In the genomic region with DNA sequence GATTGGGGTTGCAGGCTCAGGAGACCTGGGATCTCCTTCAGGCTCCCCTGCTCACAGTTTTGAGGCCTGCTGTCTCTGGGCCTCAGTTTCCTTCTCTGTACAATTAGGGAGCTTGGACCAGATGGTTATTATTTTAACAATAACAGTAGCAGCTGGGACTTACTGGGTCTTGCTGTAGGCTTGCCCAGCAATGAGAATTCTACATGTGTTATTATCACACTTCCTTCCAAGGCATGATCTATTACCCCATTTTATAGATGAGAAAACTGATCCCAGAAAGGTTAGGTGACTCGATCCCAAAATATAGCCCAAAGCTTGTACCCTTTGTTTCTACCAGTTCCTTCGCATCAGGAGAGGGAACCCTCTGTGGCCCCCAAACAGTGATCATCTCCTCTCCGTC, we compare ENCODE assay signal across 22 cellular contexts.
DNase-seq lines count a peak whose midpoint lies in the region; ATAC-seq, FAIRE-seq and TF ChIP-seq lines count a peak whose summit lies in the region.
"Had no signal": no experiment of that assay in that cellular context is flagged by ENCODE, and none has a peak within 500 bp of the region (broad histone marks: within the 10 kb centered on the region; RNA-seq: fewer than 3 reads in every experiment).

No MANE protein-coding gene starts in this region.

- H2AFZ ChIP-seq in K562 (ENCODE audit: low read depth, low read length) (no peak overlapping the region), osteoblast (ENCODE audit: low read length) (no peak overlapping the region)

- DNase-seq in activated CD8-positive, alpha-beta memory T cell treated with anti-CD3 and anti-CD28 coated beads, Interleukin-2, amount 10 ng/mL, durations not matched to agents 7 days and 5 days: peak; percentile 1
- no peak for DNase-seq in activated CD8-positive, alpha-beta memory T cell treated with anti-CD3 and anti-CD28 coated beads, Interleukin-2, amount 50 U/mL, for 4 hours
- no peak for DNase-seq in K562 (ENCODE audit: extremely low read depth in 1 of 4, low spot score in 3 of 4)
- DNase-seq in ecto neural progenitor cell (ENCODE audit: low spot score): peak; percentile 24
- DNase-seq in osteoblast (ENCODE audit: insufficient read length, low spot score, missing footprints): peak; percentile 65
- no peak for DNase-seq in stimulated activated CD4-positive, alpha-beta T cell treated with anti-CD3 and anti-CD28 coated beads, Interleukin-12 subunit alpha, Interleukin-12 subunit beta, amount 100 ng/mL, for 4 hours
- DNase-seq in esophagus muscularis mucosa (ENCODE audit: extremely low spot score): no peak
- DNase-seq: AML-193; CD4-positive, alpha-beta T cell; DMS 273 treated with DMSO at 0.1 percent for 48 hours; DMS153; DMS79 treated with DMSO at 0.1 percent for 48 hours; GF-D8 had no signal

- intact Hi-C loops in K562 (cut with micrococcal nuclease): no loop called here
- intact Hi-C loops in esophagus muscularis mucosa (cut with DNase I): no loop called here

- H3K9ac ChIP-seq in K562 (ENCODE audit: insufficient read depth in 1 of 2, low read depth in 2 of 2, low read length in 2 of 2): no peak overlapping the region
- H3K9ac ChIP-seq: BLaER1 treated with 17β-estradiol and CSF1 and Interleukin-3, amounts not matched to agents 10 nM and 100 nM had no signal

- ATAC-seq in activated CD8-positive, alpha-beta memory T cell treated with anti-CD3 and anti-CD28 coated beads, Interleukin-2, amount 10 ng/mL, durations not matched to agents 7 days and 5 days: no peak
- no peak for ATAC-seq in K562
- ATAC-seq: A549; CD8-positive, alpha-beta T cell had no signal

- TF ChIP-seq RAD21 in K562 (CRISPR knock-in tag; conservative IDR thresholded peaks at IDR 0.05 in 1 of 2, IDR thresholded peaks at IDR 0.05 in 1 of 2): no peak

- in situ Hi-C loops in K562 (cut with MboI): loop anchor here (5.0 kb wide), 1 partner anchor 1017 kb away; no protein-coding TSS in a partner anchor

- H3K27ac ChIP-seq in K562 (ENCODE audit: extremely low read depth, low read depth, low read length) (no peak overlapping the region), osteoblast (ENCODE audit: low read depth, low read length) (no peak overlapping the region), esophagus muscularis mucosa (replicated peaks in 1 of 4) (no peak overlapping the region)
- H3K27ac ChIP-seq: 22Rv1; A549; BLaER1 treated with 17β-estradiol and CSF1 and Interleukin-3, amounts not matched to agents 10 nM and 100 nM; C4-2B had no signal

- H3K27ac Mint-ChIP-seq in activated CD8-positive, alpha-beta memory T cell treated with anti-CD3 and anti-CD28 coated beads, Interleukin-2, amount 10 ng/mL, durations not matched to agents 7 days and 5 days: no peak overlapping the region
- H3K27ac Mint-ChIP-seq: B cell; CD4-positive, alpha-beta T cell; CD8-positive, alpha-beta T cell had no signal

- H3K36me3 ChIP-seq in K562 (ENCODE audit: control insufficient read depth, insufficient read depth, low read length) (no peaks in the 10 kb centered on the region), osteoblast (ENCODE audit: insufficient read depth, low read length) (no peaks in the 10 kb centered on the region), esophagus muscularis mucosa (no peaks in the 10 kb centered on the region)
- H3K36me3 ChIP-seq: BLaER1 treated with 17β-estradiol and CSF1 and Interleukin-3, amounts not matched to agents 10 nM and 100 nM had no signal

- no peaks in the 10 kb centered on the region for H3K9me1 ChIP-seq in K562 (ENCODE audit: control insufficient read depth, insufficient read depth, low read length)

- H3K27me3 Mint-ChIP-seq in activated CD8-positive, alpha-beta memory T cell treated with anti-CD3 and anti-CD28 coated beads, Interleukin-2, amount 10 ng/mL, durations not matched to agents 7 days and 5 days: peaks cover 2% of the 10 kb centered on the region

- POLR2A ChIA-PET in K562 (lab: Yijun Ruan, JAX): interaction anchor here (0.6 to 0.7 kb wide), 2 partner anchors 23 to 1371 kb away, joined by 3 to 4 read pairs; no protein-coding TSS in a partner anchor

- no TSS peak for BruUV-seq in K562 (replicated peaks; lab: Mats Ljungman, UMichigan)

- H3K4me3 ChIP-seq in K562 (no peak overlapping the region), osteoblast (ENCODE audit: insufficient read depth, low read length) (no peak overlapping the region), esophagus muscularis mucosa (no peak overlapping the region)
- H3K4me3 ChIP-seq: A549; BLaER1 treated with 17β-estradiol and CSF1 and Interleukin-3, amounts not matched to agents 10 nM and 100 nM had no signal

- CTCF ChIA-PET in activated CD8-positive, alpha-beta memory T cell treated with anti-CD3 and anti-CD28 coated beads, Interleukin-2, amount 10 ng/mL, durations not matched to agents 7 days and 5 days (lab: Charles Lee): no interaction called here
- CTCF ChIA-PET in K562 (lab: Yijun Ruan, JAX; ENCODE audit: low intra/inter-chr PET ratio): no interaction called here

- H3K9me3 ChIP-seq in K562 (replicated peaks; ENCODE audit: control insufficient read depth, insufficient read depth, low read depth, low read length): no peaks in the 10 kb centered on the region
- H3K9me3 ChIP-seq in osteoblast (ENCODE audit: low read depth, low read length): no peaks in the 10 kb centered on the region
- H3K9me3 ChIP-seq in esophagus muscularis mucosa: no peaks in the 10 kb centered on the region
- H3K9me3 ChIP-seq: A549; BLaER1 treated with 17β-estradiol and CSF1 and Interleukin-3, amounts not matched to agents 10 nM and 100 nM had no signal

- WGBS in K562 (ENCODE audit: insufficient coverage, low coverage, missing lambda C conversion rate): 0% methylated on average over 3 of the region's 3 CpGs
- 32% methylated on average over 3 of the region's 3 CpGs for WGBS in esophagus muscularis mucosa

- no peak for TF ChIP-seq CTCF in K562 (IDR thresholded peaks at IDR 0.05 in 2 of 3, conservative IDR thresholded peaks at IDR 0.05 in 1 of 3; ENCODE audit: insufficient read depth in 2 of 3, low read depth in 1 of 3, low read length in 3 of 3)
- TF ChIP-seq CTCF in osteoblast (IDR thresholded peaks at IDR 0.05; ENCODE audit: extremely low read depth, low read depth, low read length): no peak
- TF ChIP-seq CTCF in esophagus muscularis mucosa (IDR thresholded peaks at IDR 0.05): no peak

- H3K4me1 ChIP-seq in K562 (replicated peaks in 1 of 2; ENCODE audit: control insufficient read depth in 2 of 2, insufficient read depth in 2 of 2, low read length in 2 of 2) (peaks cover 2 to 6% of the 10 kb centered on the region in 2 experiments; a peak in 3 of 5 replicates), osteoblast (ENCODE audit: insufficient read depth, low read length) (no peaks in the 10 kb centered on the region), esophagus muscularis mucosa (no peaks in the 10 kb centered on the region)
- H3K4me1 ChIP-seq: A549 had no signal

- no peak for FAIRE-seq in K562 (lab: Jason Lieb, UNC)
- FAIRE-seq: A549, G401.6, GM12891, GM19239 had no signal

- H3K36me3 Mint-ChIP-seq in activated CD8-positive, alpha-beta memory T cell treated with anti-CD3 and anti-CD28 coated beads, Interleukin-2, amount 10 ng/mL, durations not matched to agents 7 days and 5 days: no peaks in the 10 kb centered on the region
- H3K36me3 Mint-ChIP-seq: CD8-positive, alpha-beta T cell had no signal

- peaks cover 10% of the 10 kb centered on the region for H4K20me1 ChIP-seq in K562 (replicated peaks; ENCODE audit: control insufficient read depth, insufficient read depth, low read length)
- H4K20me1 ChIP-seq in osteoblast (ENCODE audit: insufficient read depth, low read length): no peaks in the 10 kb centered on the region

- no peaks in the 10 kb centered on the region for H3K9me3 Mint-ChIP-seq in activated CD8-positive, alpha-beta memory T cell treated with anti-CD3 and anti-CD28 coated beads, Interleukin-2, amount 10 ng/mL, durations not matched to agents 7 days and 5 days (ENCODE audit: low read depth)
- H3K9me3 Mint-ChIP-seq: CD4-positive, alpha-beta T cell; CD8-positive, alpha-beta T cell had no signal

- no peaks in the 10 kb centered on the region for H3K4me1 Mint-ChIP-seq in activated CD8-positive, alpha-beta memory T cell treated with anti-CD3 and anti-CD28 coated beads, Interleukin-2, amount 10 ng/mL, durations not matched to agents 7 days and 5 days
- H3K4me1 Mint-ChIP-seq: B cell had no signal

- H3K27me3 ChIP-seq in K562 (ENCODE audit: control insufficient read depth in 2 of 2, insufficient read depth in 2 of 2, low read length in 2 of 2) (no peaks in the 10 kb centered on the region; a peak in 1 of 5 replicates), osteoblast (ENCODE audit: insufficient read depth, low read length) (no peaks in the 10 kb centered on the region), esophagus muscularis mucosa (peaks cover 0 to 81% (median 0%) of the 10 kb centered on the region in 4 donors)
- H3K27me3 ChIP-seq: BLaER1 treated with 17β-estradiol and CSF1 and Interleukin-3, amounts not matched to agents 10 nM and 100 nM had no signal

- H3K4me3 Mint-ChIP-seq in activated CD8-positive, alpha-beta memory T cell treated with anti-CD3 and anti-CD28 coated beads, Interleukin-2, amount 10 ng/mL, durations not matched to agents 7 days and 5 days: no peak overlapping the region
- H3K4me3 Mint-ChIP-seq: B cell; CD4-positive, alpha-beta T cell; CD8-positive, alpha-beta T cell had no signal

- no peaks in the 10 kb centered on the region for H3K79me2 ChIP-seq in K562 (ENCODE audit: control insufficient read depth, insufficient read depth, low read length)
- H3K79me2 ChIP-seq in osteoblast (ENCODE audit: insufficient read depth, low read length): no peaks in the 10 kb centered on the region

- H3K4me2 ChIP-seq in K562 (ENCODE audit: insufficient read depth, low read length) (no peak overlapping the region), osteoblast (ENCODE audit: insufficient read depth, low read length) (no peak overlapping the region)
- H3K4me2 ChIP-seq: A549; BLaER1 treated with 17β-estradiol and CSF1 and Interleukin-3, amounts not matched to agents 10 nM and 100 nM had no signal

- no peak for TF ChIP-seq POLR2A in K562 (conservative IDR thresholded peaks at IDR 0.05)
- no peak for TF ChIP-seq POLR2A in esophagus muscularis mucosa (IDR thresholded peaks at IDR 0.05; ENCODE audit: low read depth)

- no peak for TF ChIP-seq EP300 in K562 (IDR thresholded peaks at IDR 0.05; ENCODE audit: low read length)
- TF ChIP-seq EP300 in esophagus muscularis mucosa (IDR thresholded peaks at IDR 0.05): no peak

TF ChIP-seq in K562, 482 proteins besides CTCF, POLR2A, EP300 and RAD21:
- TF ChIP-seq ILK (tag; IDR thresholded peaks at IDR 0.05; ENCODE audit: borderline replicate concordance, low read depth) (no peak), BCOR (IDR thresholded peaks at IDR 0.05) (0 out of 2 replicates have a peak, but pooled peaks have one; percentile 28), RBM25 (IDR thresholded peaks at IDR 0.05; ENCODE audit: low read depth, low read length, severe bottlenecking) (peak; percentile 55)
TF ChIP-seq in K562: peak in this region for 2.

Comparison
In these comparisons a context has a peak if more than half of its experiments do, and no peak if none do; other contexts are left out.
1. DNase-seq: peak in activated CD8-positive, alpha-beta memory T cell treated with anti-CD3 and anti-CD28 coated beads, Interleukin-2, amount 10 ng/mL, durations not matched to agents 7 days and 5 days (single experiment), ecto neural progenitor cell (single experiment) and osteoblast (single experiment); none in activated CD8-positive, alpha-beta memory T cell treated with anti-CD3 and anti-CD28 coated beads, Interleukin-2, amount 50 U/mL, for 4 hours (single experiment), K562 (0 of 4), stimulated activated CD4-positive, alpha-beta T cell treated with anti-CD3 and anti-CD28 coated beads, Interleukin-12 subunit alpha, Interleukin-12 subunit beta, amount 100 ng/mL, for 4 hours (single experiment) and esophagus muscularis mucosa (single experiment).